Comparison of ENCODE assay signal across 16 cellular contexts in genomic region chr9:72925126-72925810, GRCh38. TPM values are rescaled to one million over a fixed set of nuclear protein-coding genes. Genes with fewer than 3 reads are reported as not detected.
A peak's percentile ranks its signal among the peaks of the same experiment; 100 is the strongest.
DNase-seq lines count a peak whose midpoint lies in the region; ATAC-seq and TF ChIP-seq lines count a peak whose summit lies in the region.
"Had no signal": no experiment of that assay in that cellular context is flagged by ENCODE, and none has a peak within 500 bp of the region (broad histone marks: within the 10 kb centered on the region; RNA-seq: fewer than 3 reads in every experiment).

No MANE protein-coding gene starts in this region.

- WGBS in right lobe of liver (ENCODE audit: insufficient coverage, low coverage, low lambda C conversion rate, missing lambda C conversion rate): 18% methylated on average over 6 of the region's 6 CpGs

- H3K4me1 ChIP-seq in right lobe of liver: peaks cover 0 to 41% (median 10%) of the 10 kb centered on the region in 4 donors
- H3K4me1 ChIP-seq in CD8-positive, alpha-beta T cell (ENCODE audit: insufficient read depth, low read length): no peaks in the 10 kb centered on the region
- H3K4me1 ChIP-seq: parathyroid adenoma had no signal

- H3K4me3 ChIP-seq in AG10803 (ENCODE audit: low read length) (no peak overlapping the region), right lobe of liver (no peak overlapping the region)
- no peak overlapping the region for H3K4me3 ChIP-seq in CD8-positive, alpha-beta T cell (ENCODE audit: low read depth, low read length)
- H3K4me3 ChIP-seq: esophagus squamous epithelium had no signal

- no peaks in the 10 kb centered on the region for H3K27me3 ChIP-seq in right lobe of liver
- H3K27me3 ChIP-seq in CD8-positive, alpha-beta T cell (ENCODE audit: insufficient read depth, low read length): no peaks in the 10 kb centered on the region
- H3K27me3 ChIP-seq: esophagus squamous epithelium had no signal

- DNase-seq in AG10803 (ENCODE audit: low read depth): peak; percentile 25
- DNase-seq in MV-4-11 (lab: John Stamatoyannopoulos, UW): peak; percentile 88
- DNase-seq in cerebellum (ENCODE audit: low spot score): peak; percentile 0
- DNase-seq in right lobe of liver: no peak
- DNase-seq in CD8-positive, alpha-beta T cell: no peak
- no peak for DNase-seq in osteocyte (ENCODE audit: extremely low spot score, unreplicated experiment)
- no peak for DNase-seq in activated CD8-positive, alpha-beta memory T cell treated with anti-CD3 and anti-CD28 coated beads, Interleukin-2, amount 10 ng/mL, durations not matched to agents 7 days and 5 days
- no peak for DNase-seq in activated gamma-delta T cell treated with Interleukin-2 at 50 U/mL for 16 hours
- DNase-seq: activated naive CD4-positive, alpha-beta T cell treated with anti-CD3 and anti-CD28 coated beads for 36 hours; cerebellar nuclear complex; DMS79; esophagus squamous epithelium; NCI-H510A; stimulated activated CD4-positive, alpha-beta T cell treated with anti-CD3 and anti-CD28 coated beads, Interleukin-1b, Interleukin-23, amount 100 ng/mL, for 48 hours had no signal

- H3K4me1 Mint-ChIP-seq in CD8-positive, alpha-beta T cell (ENCODE audit: low read depth): no peaks in the 10 kb centered on the region
- no peaks in the 10 kb centered on the region for H3K4me1 Mint-ChIP-seq in osteocyte (ENCODE audit: unreplicated experiment)
- H3K4me1 Mint-ChIP-seq in activated CD8-positive, alpha-beta memory T cell treated with anti-CD3 and anti-CD28 coated beads, Interleukin-2, amount 10 ng/mL, durations not matched to agents 7 days and 5 days: no peaks in the 10 kb centered on the region
- H3K4me1 Mint-ChIP-seq: mesothelial cell of epicardium had no signal

- H3K27ac Mint-ChIP-seq in CD8-positive, alpha-beta T cell: no peak overlapping the region
- H3K27ac Mint-ChIP-seq in osteocyte (ENCODE audit: unreplicated experiment): no peak overlapping the region
- H3K27ac Mint-ChIP-seq in activated CD8-positive, alpha-beta memory T cell treated with anti-CD3 and anti-CD28 coated beads, Interleukin-2, amount 10 ng/mL, durations not matched to agents 7 days and 5 days: no peak overlapping the region
- H3K27ac Mint-ChIP-seq: activated naive CD4-positive, alpha-beta T cell treated with anti-CD3 and anti-CD28 coated beads for 36 hours; mesothelial cell of epicardium had no signal

- no peak for TF ChIP-seq CTCF in AG10803 (conservative IDR thresholded peaks at IDR 0.05; ENCODE audit: low read length)
- peak in 1 of 4 donors; percentile 5 for TF ChIP-seq CTCF in right lobe of liver (IDR thresholded peaks at IDR 0.05)
- TF ChIP-seq CTCF in CD8-positive, alpha-beta T cell (IDR thresholded peaks at IDR 0.05): no peak
- TF ChIP-seq CTCF in osteocyte (IDR thresholded peaks at IDR 0.05): no peak

- H3K27ac ChIP-seq in right lobe of liver: peak overlapping the region; percentile 7 to 64 (median 36)
- H3K27ac ChIP-seq in CD8-positive, alpha-beta T cell (ENCODE audit: low read depth, low read length): no peak overlapping the region
- H3K27ac ChIP-seq: parathyroid adenoma had no signal

- peak; percentile 51 for TF ChIP-seq POLR2A in right lobe of liver (IDR thresholded peaks at IDR 0.05)

- H3K4me3 Mint-ChIP-seq in CD8-positive, alpha-beta T cell: no peak overlapping the region
- no peak overlapping the region for H3K4me3 Mint-ChIP-seq in osteocyte (ENCODE audit: unreplicated experiment)
- H3K4me3 Mint-ChIP-seq in activated CD8-positive, alpha-beta memory T cell treated with anti-CD3 and anti-CD28 coated beads, Interleukin-2, amount 10 ng/mL, durations not matched to agents 7 days and 5 days: no peak overlapping the region
- H3K4me3 Mint-ChIP-seq: activated naive CD4-positive, alpha-beta T cell treated with anti-CD3 and anti-CD28 coated beads for 36 hours; mesothelial cell of epicardium had no signal

- H3K9me3 Mint-ChIP-seq in CD8-positive, alpha-beta T cell: no peaks in the 10 kb centered on the region
- H3K9me3 Mint-ChIP-seq in osteocyte (ENCODE audit: unreplicated experiment): no peaks in the 10 kb centered on the region
- H3K9me3 Mint-ChIP-seq in activated CD8-positive, alpha-beta memory T cell treated with anti-CD3 and anti-CD28 coated beads, Interleukin-2, amount 10 ng/mL, durations not matched to agents 7 days and 5 days (ENCODE audit: low read depth): no peaks in the 10 kb centered on the region
- H3K9me3 Mint-ChIP-seq: activated naive CD4-positive, alpha-beta T cell treated with anti-CD3 and anti-CD28 coated beads for 36 hours had no signal

- no peaks in the 10 kb centered on the region for H3K9me3 ChIP-seq in right lobe of liver
- no peaks in the 10 kb centered on the region for H3K9me3 ChIP-seq in CD8-positive, alpha-beta T cell (ENCODE audit: low read length)
- H3K9me3 ChIP-seq: esophagus squamous epithelium had no signal

- H3K27me3 Mint-ChIP-seq in CD8-positive, alpha-beta T cell (ENCODE audit: low read depth): no peaks in the 10 kb centered on the region
- peaks cover 11% of the 10 kb centered on the region for H3K27me3 Mint-ChIP-seq in osteocyte (ENCODE audit: unreplicated experiment)
- no peaks in the 10 kb centered on the region for H3K27me3 Mint-ChIP-seq in activated CD8-positive, alpha-beta memory T cell treated with anti-CD3 and anti-CD28 coated beads, Interleukin-2, amount 10 ng/mL, durations not matched to agents 7 days and 5 days

- H3K36me3 ChIP-seq in right lobe of liver: peaks cover 0 to 98% (median 32%) of the 10 kb centered on the region in 4 donors
- H3K36me3 ChIP-seq in CD8-positive, alpha-beta T cell (ENCODE audit: insufficient read depth, low read length): no peaks in the 10 kb centered on the region
- H3K36me3 ChIP-seq: esophagus squamous epithelium had no signal

- intact Hi-C loops in right lobe of liver (cut with DNase I): loop anchor here in 1 of 2 donors (10.0 kb wide), 1 partner anchor 50 kb away; no protein-coding TSS in a partner anchor
- intact Hi-C loops in CD8-positive, alpha-beta T cell (cut with DNase I, micrococcal nuclease): no loop called here

- CTCF ChIA-PET in CD8-positive, alpha-beta T cell (lab: Charles Lee): no interaction called here
- CTCF ChIA-PET in activated CD8-positive, alpha-beta memory T cell treated with anti-CD3 and anti-CD28 coated beads, Interleukin-2, amount 10 ng/mL, durations not matched to agents 7 days and 5 days (lab: Charles Lee): no interaction called here

- POLR2A ChIA-PET in CD8-positive, alpha-beta T cell (lab: Charles Lee): no interaction called here

- H3K36me3 Mint-ChIP-seq in CD8-positive, alpha-beta T cell: no peaks in the 10 kb centered on the region
- no peaks in the 10 kb centered on the region for H3K36me3 Mint-ChIP-seq in osteocyte (ENCODE audit: unreplicated experiment)
- H3K36me3 Mint-ChIP-seq in activated CD8-positive, alpha-beta memory T cell treated with anti-CD3 and anti-CD28 coated beads, Interleukin-2, amount 10 ng/mL, durations not matched to agents 7 days and 5 days: no peaks in the 10 kb centered on the region
- H3K36me3 Mint-ChIP-seq: mesothelial cell of epicardium had no signal

- ATAC-seq in right lobe of liver: peak; percentile 52 to 82 (median 75)
- no peak for ATAC-seq in CD8-positive, alpha-beta T cell
- ATAC-seq in activated CD8-positive, alpha-beta memory T cell treated with anti-CD3 and anti-CD28 coated beads, Interleukin-2, amount 10 ng/mL, durations not matched to agents 7 days and 5 days: no peak

RNA-seq across cellular contexts. Expression of gene ALDH1A1, which starts 27.6 kb away (rescaled TPM):
- 2.5 TPM for total RNA-seq in cerebellum
- 1,000 to 10,000 TPM in 1 of 6 experiments, 100 to 1,000 TPM in 5; 309 to 1,702 (median 521) TPM for total RNA-seq in right lobe of liver
- total RNA-seq in CD8-positive, alpha-beta T cell: not detected
- total RNA-seq in osteocyte: not detected in 2 replicates
- total RNA-seq in activated CD8-positive, alpha-beta memory T cell treated with anti-CD3 and anti-CD28 coated beads, Interleukin-2, amount 10 ng/mL, durations not matched to agents 7 days and 5 days: not detected
- total RNA-seq: activated naive CD4-positive, alpha-beta T cell treated with anti-CD3 and anti-CD28 coated beads for 36 hours had no signal

Comparison
In these comparisons a context has a peak if more than half of its experiments do, and no peak if none do; other contexts are left out.
1. DNase-seq: peak in AG10803 (single experiment), MV-4-11 (single experiment) and cerebellum (single experiment); none in right lobe of liver (0 of 3), CD8-positive, alpha-beta T cell (0 of 7), osteocyte (single experiment), activated CD8-positive, alpha-beta memory T cell treated with anti-CD3 and anti-CD28 coated beads, Interleukin-2, amount 10 ng/mL, durations not matched to agents 7 days and 5 days (single experiment) and activated gamma-delta T cell treated with Interleukin-2 at 50 U/mL for 16 hours (single experiment).
2. ATAC-seq: peak in right lobe of liver (4 of 4); none in CD8-positive, alpha-beta T cell (single experiment) and activated CD8-positive, alpha-beta memory T cell treated with anti-CD3 and anti-CD28 coated beads, Interleukin-2, amount 10 ng/mL, durations not matched to agents 7 days and 5 days (single experiment).
3. RNA of gene ALDH1A1, which starts 27.6 kb away (total RNA-seq): 309 to 1,702 TPM in right lobe of liver; 2.5 TPM in cerebellum (single experiment), not detected in CD8-positive, alpha-beta T cell, not detected in osteocyte and not detected in activated CD8-positive, alpha-beta memory T cell treated with anti-CD3 and anti-CD28 coated beads, Interleukin-2, amount 10 ng/mL, durations not matched to agents 7 days and 5 days; every median in the first group is over 10 times any median in the second.